In the genomic region with DNA sequence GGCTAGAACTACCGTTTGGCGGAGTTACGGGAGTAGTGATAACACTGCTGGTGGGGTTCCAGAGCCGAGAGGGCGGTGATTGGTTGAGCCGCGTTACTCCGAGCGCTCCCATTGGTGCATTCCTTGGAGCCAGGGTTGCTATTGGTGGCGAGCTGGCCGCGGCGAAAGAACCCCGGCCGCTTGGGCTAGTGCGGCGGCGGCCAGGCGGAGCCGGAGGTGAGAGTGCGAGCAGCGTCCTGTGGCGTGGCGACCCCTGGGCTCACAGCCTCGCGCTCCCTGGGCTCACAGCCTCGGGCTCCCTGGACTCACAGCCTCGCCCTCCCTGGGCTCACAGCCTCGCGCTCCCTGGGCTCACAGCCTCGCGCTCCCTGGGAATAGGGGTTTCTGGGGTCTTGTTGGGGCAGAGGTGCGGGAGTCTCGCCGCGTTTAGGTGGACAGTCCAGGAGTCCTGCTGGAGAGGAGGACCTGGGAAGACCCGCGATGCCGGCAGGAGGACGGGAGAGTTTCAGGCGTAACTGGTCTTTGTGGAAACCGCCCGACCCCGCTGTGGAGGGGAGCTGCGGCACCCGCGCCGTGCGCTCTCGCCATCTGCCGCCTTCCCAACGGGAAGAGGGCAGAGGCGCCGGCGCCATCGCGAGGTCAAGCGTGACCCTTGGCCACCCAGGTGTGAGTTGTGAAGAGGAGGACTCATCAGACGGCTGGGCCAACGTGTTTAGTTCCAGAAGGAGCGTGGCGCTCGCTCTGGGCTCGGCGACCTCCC, we compare ENCODE assay signal across 23 cellular contexts. TPM values are rescaled to one million over a fixed set of nuclear protein-coding genes. Genes with fewer than 3 reads are reported as not detected.
DNase-seq lines count a peak whose midpoint lies in the region; ATAC-seq and TF ChIP-seq lines count a peak whose summit lies in the region.
"Had no signal": no experiment of that assay in that cellular context is flagged by ENCODE, and none has a peak within 500 bp of the region (broad histone marks: within the 10 kb centered on the region; RNA-seq: fewer than 3 reads in every experiment).

No MANE protein-coding gene starts in this region.

- H3K4me1 Mint-ChIP-seq in IgD-negative memory B cell (peaks cover 2 to 11% (median 8%) of the 10 kb centered on the region in 3 donors), neural crest cell (peaks cover 6% of the 10 kb centered on the region)

- peak overlapping the region; percentile 41 for H3K4me3 ChIP-seq in H7 (ENCODE audit: insufficient read depth, low read depth, low read length)
- H3K4me3 ChIP-seq: GM23248, left lung, skin epidermis, tibial nerve had no signal

- no peaks in the 10 kb centered on the region for H3K9me3 Mint-ChIP-seq in IgD-negative memory B cell
- peaks cover 6% of the 10 kb centered on the region for H3K9me3 Mint-ChIP-seq in neural crest cell
- H3K9me3 Mint-ChIP-seq: activated naive CD4-positive, alpha-beta T cell treated with anti-CD3 and anti-CD28 coated beads for 36 hours had no signal

- H3K4me1 ChIP-seq in foreskin keratinocyte = peaks cover 4% of the 10 kb centered on the region

- no peak for TF ChIP-seq CTCF in foreskin keratinocyte (conservative IDR thresholded peaks at IDR 0.05)
- no peak for TF ChIP-seq CTCF in neural crest cell (conservative IDR thresholded peaks at IDR 0.05)

- H3K27me3 ChIP-seq in H7 (ENCODE audit: control insufficient read depth, insufficient read depth, low read length) (peaks cover 82% of the 10 kb centered on the region), foreskin keratinocyte (peaks cover 90% of the 10 kb centered on the region)

- H3K4me3 Mint-ChIP-seq in IgD-negative memory B cell (no peak overlapping the region), neural crest cell (peak overlapping the region; percentile 2)
- H3K4me3 Mint-ChIP-seq: activated naive CD4-positive, alpha-beta T cell treated with anti-CD3 and anti-CD28 coated beads for 36 hours; CD4-positive, CD25-positive, alpha-beta regulatory T cell; natural killer cell treated with Interleukin-12 subunit alpha and Interleukin-12 subunit beta and Interleukin-15 and Interleukin-18, amount 100 ng/mL, for 72 hours had no signal

- no peak overlapping the region for H3K27ac ChIP-seq in foreskin keratinocyte
- H3K27ac ChIP-seq: GM23248, left lung, skin epidermis, tibial nerve had no signal

- H3K36me3 Mint-ChIP-seq in IgD-negative memory B cell (no peaks in the 10 kb centered on the region), neural crest cell (ENCODE audit: low read depth) (peaks cover 3% of the 10 kb centered on the region)
- H3K36me3 Mint-ChIP-seq: CD4-positive, CD25-positive, alpha-beta regulatory T cell; natural killer cell treated with Interleukin-12 subunit alpha and Interleukin-12 subunit beta and Interleukin-15 and Interleukin-18, amount 100 ng/mL, for 72 hours had no signal

- ATAC-seq in foreskin keratinocyte (peak; percentile 21), GM19455 (IDR thresholded peaks at IDR 0.05; ENCODE audit: unreplicated experiment) (no peak)
- ATAC-seq: left lung; natural killer cell treated with Interleukin-12 subunit alpha and Interleukin-12 subunit beta and Interleukin-15 and Interleukin-18, amount 100 ng/mL, for 72 hours; stimulated activated naive CD8-positive, alpha-beta T cell treated with anti-CD3 and anti-CD28 coated beads, Interleukin-15, Interleukin-2, amounts not matched to agents 100 U/mL and 50 U/mL, for 24 hours had no signal

- H3K27ac Mint-ChIP-seq in IgD-negative memory B cell (peak overlapping the region in 2 of 3 donors; percentile 44 to 90), neural crest cell (ENCODE audit: unreplicated experiment) (no peak overlapping the region)
- H3K27ac Mint-ChIP-seq: activated naive CD4-positive, alpha-beta T cell treated with anti-CD3 and anti-CD28 coated beads for 36 hours; natural killer cell treated with Interleukin-12 subunit alpha and Interleukin-12 subunit beta and Interleukin-15 and Interleukin-18, amount 100 ng/mL, for 72 hours had no signal

- H3K27me3 Mint-ChIP-seq in IgD-negative memory B cell (peaks cover 65% of the 10 kb centered on the region), neural crest cell (ENCODE audit: low read depth) (peaks cover 100% of the 10 kb centered on the region)

- H3K36me3 ChIP-seq in H7 (replicated peaks; ENCODE audit: control insufficient read depth, insufficient read depth, low read length) = no peaks in the 10 kb centered on the region
- H3K36me3 ChIP-seq: left lung, tibial nerve had no signal

- DNase-seq in H7 = peak; percentile 91
- DNase-seq in foreskin keratinocyte = no peak
- DNase-seq in neural crest cell (ENCODE audit: low read depth, low spot score) = no peak
- no peak for DNase-seq in NCI-H82 treated with DMSO at 0.1 percent for 48 hours (lab: John Stamatoyannopoulos, UW; ENCODE audit: unreplicated experiment)
- no peak for DNase-seq in activated T-cell treated with anti-CD3 and anti-CD28 coated beads, Interleukin-2, amount 50 U/mL, for 1 hour
- DNase-seq: activated CD8-positive, alpha-beta memory T cell treated with anti-CD3 and anti-CD28 coated beads for 24 hours; activated naive CD4-positive, alpha-beta T cell treated with anti-CD3 and anti-CD28 coated beads for 36 hours; CD4-positive, CD25-positive, alpha-beta regulatory T cell; GDM1; GM23248; hypothalamus; midbrain; NCI-H1417; NCI-H524; stimulated activated CD4-positive, alpha-beta T cell treated with anti-CD3 and anti-CD28 coated beads, Interleukin-4, amount 100 ng/mL, for 1 hour; stimulated activated naive CD8-positive, alpha-beta T cell treated with anti-CD3 and anti-CD28 coated beads, Interleukin-15, Interleukin-2, amounts not matched to agents 100 U/mL and 50 U/mL, for 24 hours had no signal

RNA-seq across cellular contexts. Expression of gene PRDM13, which starts 12.2 kb away (rescaled TPM):
- 0.14 TPM in 1 of 2 replicates, not detected in the other for total RNA-seq in H7 (2014; rRNA removed; shearing (Covaris generic))
- polyA plus RNA-seq in IgD-negative memory B cell (not detected), foreskin keratinocyte (not detected in 2 replicates)
- total RNA-seq in foreskin keratinocyte (not detected in 2 replicates), neural crest cell (0.09 and 0.14 TPM in 2 replicates)
- total RNA-seq: activated naive CD4-positive, alpha-beta T cell treated with anti-CD3 and anti-CD28 coated beads for 36 hours; CD4-positive, CD25-positive, alpha-beta regulatory T cell; GM23248; left lung; natural killer cell treated with Interleukin-12 subunit alpha and Interleukin-12 subunit beta and Interleukin-15 and Interleukin-18, amount 100 ng/mL, for 72 hours; posterior vena cava; tibial nerve had no signal
- polyA plus RNA-seq: CD4-positive, CD25-positive, alpha-beta regulatory T cell; GM23248 had no signal

RNA-seq across cellular contexts. Expression of gene CCNC, which starts 50.4 kb away (rescaled TPM):
- 118 and 127 TPM in 2 replicates for total RNA-seq in H7 (2014; rRNA removed; shearing (Covaris generic))
- polyA plus RNA-seq in IgD-negative memory B cell (35.6 TPM), foreskin keratinocyte (45.0 and 53.5 TPM in 2 replicates)
- total RNA-seq in foreskin keratinocyte (80.3 and 84.4 TPM in 2 replicates), neural crest cell (45.5 and 56.4 TPM in 2 replicates)
